ENCODE assay signal across 7 cellular contexts in the genomic region with DNA sequence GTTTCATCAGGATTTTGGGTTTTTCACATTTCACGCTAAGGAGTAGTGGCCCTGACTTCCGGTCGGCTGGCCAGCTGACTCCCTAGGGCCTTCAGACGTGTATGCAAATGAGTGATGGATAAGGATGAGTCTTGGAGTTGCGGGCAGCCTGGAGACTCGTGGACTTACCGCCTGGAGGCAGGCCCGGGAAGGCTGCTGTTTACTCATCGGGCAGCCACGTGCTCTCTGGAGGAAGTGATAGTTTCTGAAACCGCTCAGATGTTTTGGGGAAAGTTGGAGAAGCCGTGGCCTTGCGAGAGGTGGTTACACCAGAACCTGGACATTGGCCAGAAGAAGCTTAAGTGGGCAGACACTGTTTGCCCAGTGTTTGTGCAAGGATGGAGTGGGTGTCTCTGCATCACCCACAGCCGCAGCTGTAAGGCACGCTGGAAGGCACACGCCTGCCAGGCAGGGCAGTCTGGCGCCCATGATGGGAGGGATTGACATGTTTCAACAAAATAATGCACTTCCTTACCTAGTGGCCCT. TPM values are rescaled to one million over a fixed set of nuclear protein-coding genes. Genes with fewer than 3 reads are reported as not detected.
DNase-seq lines count a peak whose midpoint lies in the region; ATAC-seq and TF ChIP-seq lines count a peak whose summit lies in the region.

No MANE protein-coding gene starts in this region.

- no peaks in the 10 kb centered on the region for H3K27me3 Mint-ChIP-seq in stimulated activated memory B cell treated with anti-CD40 and anti-IgM and Interleukin-4, amounts not matched to agents 10 μg/mL and 1 μg/mL and 100 μg/mL, for 72 hours
- peaks cover 7% of the 10 kb centered on the region for H3K27me3 Mint-ChIP-seq in glutamatergic neuron (ENCODE audit: unreplicated experiment)

- peak; percentile 74 for ATAC-seq in stimulated activated memory B cell treated with anti-CD40 and anti-IgM and Interleukin-4, amounts not matched to agents 10 μg/mL and 1 μg/mL and 100 μg/mL, for 72 hours

- no peaks in the 10 kb centered on the region for H3K9me3 Mint-ChIP-seq in stimulated activated memory B cell treated with anti-CD40 and anti-IgM and Interleukin-4, amounts not matched to agents 10 μg/mL and 1 μg/mL and 100 μg/mL, for 72 hours
- H3K9me3 Mint-ChIP-seq in glutamatergic neuron (ENCODE audit: unreplicated experiment), result peaks cover 3% of the 10 kb centered on the region

- peak overlapping the region; percentile 82 for H3K27ac Mint-ChIP-seq in stimulated activated memory B cell treated with anti-CD40 and anti-IgM and Interleukin-4, amounts not matched to agents 10 μg/mL and 1 μg/mL and 100 μg/mL, for 72 hours
- H3K27ac Mint-ChIP-seq in glutamatergic neuron (ENCODE audit: unreplicated experiment), result no peak overlapping the region

- H3K4me1 Mint-ChIP-seq in stimulated activated memory B cell treated with anti-CD40 and anti-IgM and Interleukin-4, amounts not matched to agents 10 μg/mL and 1 μg/mL and 100 μg/mL, for 72 hours, result peaks cover 93% of the 10 kb centered on the region
- H3K4me1 Mint-ChIP-seq in glutamatergic neuron (ENCODE audit: low read depth, unreplicated experiment), result peaks cover 7% of the 10 kb centered on the region

- H3K4me3 Mint-ChIP-seq in stimulated activated memory B cell treated with anti-CD40 and anti-IgM and Interleukin-4, amounts not matched to agents 10 μg/mL and 1 μg/mL and 100 μg/mL, for 72 hours, result no peak overlapping the region
- no peak overlapping the region for H3K4me3 Mint-ChIP-seq in glutamatergic neuron (ENCODE audit: unreplicated experiment)

- peaks cover 5% of the 10 kb centered on the region for H3K36me3 Mint-ChIP-seq in stimulated activated memory B cell treated with anti-CD40 and anti-IgM and Interleukin-4, amounts not matched to agents 10 μg/mL and 1 μg/mL and 100 μg/mL, for 72 hours
- H3K36me3 Mint-ChIP-seq in glutamatergic neuron (ENCODE audit: unreplicated experiment), result no peaks in the 10 kb centered on the region

- DNase-seq in NCI-H226, result peak; percentile 99
- peak in 36 of 58 donors; percentile 11 to 59 (median 30) for DNase-seq in anterior cingulate cortex (lab: John Stamatoyannopoulos, UW)
- DNase-seq in inferior parietal cortex (ENCODE audit: extremely low spot score), result peak; percentile 25
- DNase-seq in NK-92 (lab: John Stamatoyannopoulos, UW; ENCODE audit: unreplicated experiment), result no peak
- no peak for DNase-seq in glutamatergic neuron

- TF ChIP-seq CTCF in GM12873 (IDR thresholded peaks at IDR 0.05; ENCODE audit: insufficient read depth, low read depth, low read length, missing control alignments) (peak; percentile 8), glutamatergic neuron (IDR thresholded peaks at IDR 0.05; ENCODE audit: partially characterized antibody, unreplicated experiment) (no peak)

RNA-seq across cellular contexts. Expression of a gene that starts 23.1 kb away (rescaled TPM):
- 5.1 TPM for total RNA-seq in glutamatergic neuron (ENCODE audit: unreplicated experiment)

Comparison
In these comparisons a context has a peak if more than half of its experiments do, and no peak if none do; other contexts are left out.
1. DNase-seq: peak in NCI-H226 (single experiment), anterior cingulate cortex (36 of 58) and inferior parietal cortex (single experiment); none in NK-92 (single experiment) and glutamatergic neuron (single experiment).